Comparison of ENCODE assay signal across 20 cellular contexts in genomic region chr5:124796495-124796894, GRCh38. TPM values are rescaled to one million over a fixed set of nuclear protein-coding genes. Genes with fewer than 3 reads are reported as not detected.
DNase-seq lines count a peak whose midpoint lies in the region; ATAC-seq, FAIRE-seq and TF ChIP-seq lines count a peak whose summit lies in the region.
"Had no signal": no experiment of that assay in that cellular context is flagged by ENCODE, and none has a peak within 500 bp of the region (broad histone marks: within the 10 kb centered on the region; RNA-seq: fewer than 3 reads in every experiment).

No MANE protein-coding gene starts in this region.

- ATAC-seq in GM18498 (IDR thresholded peaks at IDR 0.05; ENCODE audit: unreplicated experiment), result peak; percentile 59
- ATAC-seq in GM21529 (IDR thresholded peaks at IDR 0.05; ENCODE audit: unreplicated experiment), result peak; percentile 66
- ATAC-seq in HG02973 (IDR thresholded peaks at IDR 0.05; ENCODE audit: unreplicated experiment), result peak; percentile 47
- ATAC-seq in right lobe of liver, result no peak
- ATAC-seq: activated CD4-positive, alpha-beta T cell treated with anti-CD3 and anti-CD28 coated beads for 36 hours; lower lobe of right lung; sciatic nerve; SK-N-SH treated with all-trans-retinoic acid at 6 μM for 48 hours had no signal

- no peak overlapping the region for H3K4me3 Mint-ChIP-seq in neural progenitor cell
- H3K4me3 Mint-ChIP-seq: activated CD4-positive, alpha-beta T cell treated with anti-CD3 and anti-CD28 coated beads for 36 hours; stimulated activated naive CD8-positive, alpha-beta T cell treated with anti-CD3 and anti-CD28 coated beads, Interleukin-15, Interleukin-2, amounts not matched to agents 100 ng/mL and 50 ng/mL, for 24 hours had no signal

- peaks cover 12% of the 10 kb centered on the region for H3K36me3 Mint-ChIP-seq in neural progenitor cell

- no peak overlapping the region for H3K4me2 ChIP-seq in neural progenitor cell

- H2AFZ ChIP-seq in neural progenitor cell (replicated peaks), result no peak overlapping the region

- no peaks in the 10 kb centered on the region for H3K9me3 ChIP-seq in neural progenitor cell (ENCODE audit: low read depth)
- H3K9me3 ChIP-seq in right lobe of liver, result no peaks in the 10 kb centered on the region
- H3K9me3 ChIP-seq: breast epithelium, lower lobe of right lung, upper lobe of left lung had no signal

- peaks cover 3% of the 10 kb centered on the region for H3F3A ChIP-seq in neural progenitor cell (ENCODE audit: low read depth)

- H3K9me3 Mint-ChIP-seq in neural progenitor cell, result peaks cover 10% of the 10 kb centered on the region
- H3K9me3 Mint-ChIP-seq: activated T-helper 2 cell treated with anti-CD3 and anti-CD28 coated beads, Interferon-gamma antibody, Interleukin-2, Interleukin-4, amounts not matched to agents 10 μg/mL and 5 μg/mL and 100 μg/mL, durations not matched to agents 14 hours and 24 hours and 36 hours; stimulated activated naive CD8-positive, alpha-beta T cell treated with anti-CD3 and anti-CD28 coated beads, Interleukin-15, Interleukin-2, amounts not matched to agents 100 ng/mL and 50 ng/mL, for 24 hours had no signal

- FAIRE-seq in frontal cortex (lab: Jason Lieb, UNC), result no peak
- FAIRE-seq: islet of Langerhans had no signal

- H3K9ac ChIP-seq in neural progenitor cell, result no peak overlapping the region

- TF ChIP-seq POLR2A in right lobe of liver (IDR thresholded peaks at IDR 0.05), result no peak

- H4K20me1 ChIP-seq in neural progenitor cell (ENCODE audit: low read depth), result no peaks in the 10 kb centered on the region

- peaks cover 39% of the 10 kb centered on the region for H3K4me1 Mint-ChIP-seq in neural progenitor cell
- H3K4me1 Mint-ChIP-seq: activated CD4-positive, alpha-beta T cell treated with anti-CD3 and anti-CD28 coated beads for 36 hours had no signal

- no peaks in the 10 kb centered on the region for H3K27me3 ChIP-seq in neural progenitor cell
- no peaks in the 10 kb centered on the region for H3K27me3 ChIP-seq in right lobe of liver
- H3K27me3 ChIP-seq: breast epithelium, upper lobe of left lung had no signal

- intact Hi-C loops in right lobe of liver (cut with DNase I), result no loop called here

- H3K4me1 ChIP-seq in neural progenitor cell (peaks cover 8% of the 10 kb centered on the region), right lobe of liver (no peaks in the 10 kb centered on the region)
- H3K4me1 ChIP-seq: breast epithelium, lower lobe of right lung, upper lobe of left lung had no signal

- peak overlapping the region; percentile 12 for H3K27ac Mint-ChIP-seq in neural progenitor cell
- H3K27ac Mint-ChIP-seq: activated CD4-positive, alpha-beta T cell treated with anti-CD3 and anti-CD28 coated beads for 36 hours; activated T-helper 2 cell treated with anti-CD3 and anti-CD28 coated beads, Interferon-gamma antibody, Interleukin-2, Interleukin-4, amounts not matched to agents 10 μg/mL and 5 μg/mL and 100 μg/mL, durations not matched to agents 14 hours and 24 hours and 36 hours; stimulated activated naive CD8-positive, alpha-beta T cell treated with anti-CD3 and anti-CD28 coated beads, Interleukin-15, Interleukin-2, amounts not matched to agents 100 ng/mL and 50 ng/mL, for 24 hours had no signal

- H3K79me2 ChIP-seq in neural progenitor cell (ENCODE audit: low read depth), result no peaks in the 10 kb centered on the region

- H3K27ac ChIP-seq in neural progenitor cell (no peak overlapping the region), right lobe of liver (no peak overlapping the region)
- H3K27ac ChIP-seq: breast epithelium, lower lobe of right lung, upper lobe of left lung had no signal

- no peaks in the 10 kb centered on the region for H3K36me3 ChIP-seq in neural progenitor cell
- H3K36me3 ChIP-seq in right lobe of liver, result no peaks in the 10 kb centered on the region
- H3K36me3 ChIP-seq: breast epithelium, lower lobe of right lung, upper lobe of left lung had no signal

- no peak for DNase-seq in neural progenitor cell (ENCODE audit: low spot score)
- DNase-seq in right lobe of liver, result no peak
- no peak for DNase-seq in OCI-M1 (lab: John Stamatoyannopoulos, UW)
- DNase-seq in NCI-H1092 treated with DMSO at 0.1 percent for 48 hours (lab: John Stamatoyannopoulos, UW), result no peak
- no peak for DNase-seq in frontal cortex (ENCODE audit: low spot score in 2 of 2)
- DNase-seq: activated CD4-positive, alpha-beta T cell treated with anti-CD3 and anti-CD28 coated beads for 36 hours; lower lobe of right lung; NCI-H1417; occipital lobe; T1000; upper lobe of left lung had no signal

- H3K27me3 Mint-ChIP-seq in neural progenitor cell (ENCODE audit: insufficient read depth, low read depth), result peaks cover 4% of the 10 kb centered on the region
- H3K27me3 Mint-ChIP-seq: activated CD4-positive, alpha-beta T cell treated with anti-CD3 and anti-CD28 coated beads for 36 hours; stimulated activated naive CD8-positive, alpha-beta T cell treated with anti-CD3 and anti-CD28 coated beads, Interleukin-15, Interleukin-2, amounts not matched to agents 100 ng/mL and 50 ng/mL, for 24 hours had no signal

- H3K4me3 ChIP-seq in neural progenitor cell (no peak overlapping the region), right lobe of liver (no peak overlapping the region)
- H3K4me3 ChIP-seq: breast epithelium, lower lobe of right lung, upper lobe of left lung had no signal

- TF ChIP-seq CTCF in neural progenitor cell (IDR thresholded peaks at IDR 0.05) (no peak), right lobe of liver (IDR thresholded peaks at IDR 0.05) (no peak)

RNA-seq across cellular contexts. Expression of gene ZNF608, which starts 50.1 kb away (rescaled TPM):
- 168 and 213 TPM in 2 replicates for total RNA-seq in neural progenitor cell (ENCODE audit: low replicate concordance)
- total RNA-seq in right lobe of liver, result 1 to 10 TPM; 3.9 to 6.5 (median 4.9) TPM
- total RNA-seq in frontal cortex, result 106 TPM
- total RNA-seq: activated CD4-positive, alpha-beta T cell treated with anti-CD3 and anti-CD28 coated beads for 36 hours; activated T-helper 2 cell treated with anti-CD3 and anti-CD28 coated beads, Interferon-gamma antibody, Interleukin-2, Interleukin-4, amounts not matched to agents 10 μg/mL and 5 μg/mL and 100 μg/mL, durations not matched to agents 14 hours and 24 hours and 36 hours had no signal

Comparison
In these comparisons a context has a peak if more than half of its experiments do, and no peak if none do; other contexts are left out.
1. ATAC-seq: peak in GM18498 (single experiment), GM21529 (single experiment) and HG02973 (single experiment); none in right lobe of liver (0 of 4).
2. RNA of gene ZNF608, which starts 50.1 kb away (total RNA-seq): 168 to 213 TPM in neural progenitor cell and 106 TPM in frontal cortex (single experiment); 3.9 to 6.5 TPM in right lobe of liver; every median in the first group is over 10 times any median in the second.